Comparison of ENCODE assay signal across 8 cellular contexts in genomic region chr20:31708839-31709534, GRCh38. TPM values are rescaled to one million over a fixed set of nuclear protein-coding genes. Genes with fewer than 3 reads are reported as not detected.
DNase-seq lines count a peak whose midpoint lies in the region; ATAC-seq lines count a peak whose summit lies in the region.

No MANE protein-coding gene starts in this region.

- H3K4me3 ChIP-seq in MG63: no peak overlapping the region

- H3K36me3 ChIP-seq in MG63: peaks cover 52% of the 10 kb centered on the region

- intact Hi-C loops in dendritic cell treated with granulocyte-macrophage colony-stimulating factor and Interleukin-4, amounts not matched to agents 40 ng/mL and 50 ng/mL, for 4 days (cut with micrococcal nuclease): no loop called here
- intact Hi-C loops in posterior cingulate gyrus (cut with DNase I): no loop called here

- H3K36me3 Mint-ChIP-seq in dendritic cell treated with granulocyte-macrophage colony-stimulating factor and Interleukin-4, amounts not matched to agents 40 ng/mL and 50 ng/mL, for 4 days (ENCODE audit: low read depth): peaks cover 81% of the 10 kb centered on the region
- H3K36me3 Mint-ChIP-seq in stimulated activated naive B cell treated with anti-CD40 and anti-IgM and Interleukin-4, amounts not matched to agents 10 μg/mL and 1 μg/mL and 100 μg/mL, for 72 hours: peaks cover 45 to 70% of the 10 kb centered on the region in 2 donors

- no peaks in the 10 kb centered on the region for H3K9me3 Mint-ChIP-seq in dendritic cell treated with granulocyte-macrophage colony-stimulating factor and Interleukin-4, amounts not matched to agents 40 ng/mL and 50 ng/mL, for 4 days
- H3K9me3 Mint-ChIP-seq in stimulated activated naive B cell treated with anti-CD40 and anti-IgM and Interleukin-4, amounts not matched to agents 10 μg/mL and 1 μg/mL and 100 μg/mL, for 72 hours: no peaks in the 10 kb centered on the region

- peaks cover 77% of the 10 kb centered on the region for H3K4me1 Mint-ChIP-seq in dendritic cell treated with granulocyte-macrophage colony-stimulating factor and Interleukin-4, amounts not matched to agents 40 ng/mL and 50 ng/mL, for 4 days (ENCODE audit: low read depth)
- peaks cover 64 to 96% of the 10 kb centered on the region in 2 donors for H3K4me1 Mint-ChIP-seq in stimulated activated naive B cell treated with anti-CD40 and anti-IgM and Interleukin-4, amounts not matched to agents 10 μg/mL and 1 μg/mL and 100 μg/mL, for 72 hours

- H3K4me3 Mint-ChIP-seq in dendritic cell treated with granulocyte-macrophage colony-stimulating factor and Interleukin-4, amounts not matched to agents 40 ng/mL and 50 ng/mL, for 4 days: no peak overlapping the region
- peak overlapping the region; percentile 37 to 59 for H3K4me3 Mint-ChIP-seq in stimulated activated naive B cell treated with anti-CD40 and anti-IgM and Interleukin-4, amounts not matched to agents 10 μg/mL and 1 μg/mL and 100 μg/mL, for 72 hours

- no peaks in the 10 kb centered on the region for H3K9me3 ChIP-seq in MG63

- peak overlapping the region; percentile 18 for H3K27ac Mint-ChIP-seq in dendritic cell treated with granulocyte-macrophage colony-stimulating factor and Interleukin-4, amounts not matched to agents 40 ng/mL and 50 ng/mL, for 4 days
- H3K27ac Mint-ChIP-seq in stimulated activated naive B cell treated with anti-CD40 and anti-IgM and Interleukin-4, amounts not matched to agents 10 μg/mL and 1 μg/mL and 100 μg/mL, for 72 hours: peak overlapping the region; percentile 48

- DNase-seq in DMS 273 (lab: John Stamatoyannopoulos, UW; ENCODE audit: unreplicated experiment) (peak; percentile 37), DMS 273 treated with DMSO at 0.1 percent for 48 hours (lab: John Stamatoyannopoulos, UW) (no peak), NCI-H526 (lab: John Stamatoyannopoulos, UW) (peak; percentile 90 to 93), MG63 (no peak), SKM-1 (lab: John Stamatoyannopoulos, UW; ENCODE audit: unreplicated experiment) (no peak), posterior cingulate gyrus (no peak)
- DNase-seq in stimulated activated naive B cell treated with anti-CD40 and anti-IgM and Interleukin-4, amounts not matched to agents 10 μg/mL and 1 μg/mL and 100 μg/mL, for 72 hours: no peak

- H3K27me3 ChIP-seq in MG63: no peaks in the 10 kb centered on the region

- ATAC-seq in stimulated activated naive B cell treated with anti-CD40 and anti-IgM and Interleukin-4, amounts not matched to agents 10 μg/mL and 1 μg/mL and 100 μg/mL, for 72 hours (replicated peaks): no peak

- H3K27me3 Mint-ChIP-seq in dendritic cell treated with granulocyte-macrophage colony-stimulating factor and Interleukin-4, amounts not matched to agents 40 ng/mL and 50 ng/mL, for 4 days: no peaks in the 10 kb centered on the region
- H3K27me3 Mint-ChIP-seq in stimulated activated naive B cell treated with anti-CD40 and anti-IgM and Interleukin-4, amounts not matched to agents 10 μg/mL and 1 μg/mL and 100 μg/mL, for 72 hours: no peaks in the 10 kb centered on the region

RNA-seq across cellular contexts. Expression of gene BCL2L1, which starts 13.7 kb away (rescaled TPM):
- total RNA-seq in MG63 (2014; rRNA removed; shearing (Covaris generic); ENCODE audit: low replicate concordance): 63.0 and 64.2 TPM in 2 replicates

RNA-seq across cellular contexts. Expression of gene TPX2, which starts 30.1 kb away (rescaled TPM):
- total RNA-seq in MG63 (2014; rRNA removed; shearing (Covaris generic); ENCODE audit: low replicate concordance): 123 and 139 TPM in 2 replicates

Comparison
In these comparisons a context has a peak if more than half of its experiments do, and no peak if none do; other contexts are left out.
1. DNase-seq: peak in DMS 273 (single experiment) and NCI-H526 (2 of 2); none in DMS 273 treated with DMSO at 0.1 percent for 48 hours (single experiment), stimulated activated naive B cell treated with anti-CD40 and anti-IgM and Interleukin-4, amounts not matched to agents 10 μg/mL and 1 μg/mL and 100 μg/mL, for 72 hours (single experiment), MG63 (single experiment), SKM-1 (single experiment) and posterior cingulate gyrus (0 of 10).